ENCODE assay signal across 1 cellular context in the genomic region with DNA sequence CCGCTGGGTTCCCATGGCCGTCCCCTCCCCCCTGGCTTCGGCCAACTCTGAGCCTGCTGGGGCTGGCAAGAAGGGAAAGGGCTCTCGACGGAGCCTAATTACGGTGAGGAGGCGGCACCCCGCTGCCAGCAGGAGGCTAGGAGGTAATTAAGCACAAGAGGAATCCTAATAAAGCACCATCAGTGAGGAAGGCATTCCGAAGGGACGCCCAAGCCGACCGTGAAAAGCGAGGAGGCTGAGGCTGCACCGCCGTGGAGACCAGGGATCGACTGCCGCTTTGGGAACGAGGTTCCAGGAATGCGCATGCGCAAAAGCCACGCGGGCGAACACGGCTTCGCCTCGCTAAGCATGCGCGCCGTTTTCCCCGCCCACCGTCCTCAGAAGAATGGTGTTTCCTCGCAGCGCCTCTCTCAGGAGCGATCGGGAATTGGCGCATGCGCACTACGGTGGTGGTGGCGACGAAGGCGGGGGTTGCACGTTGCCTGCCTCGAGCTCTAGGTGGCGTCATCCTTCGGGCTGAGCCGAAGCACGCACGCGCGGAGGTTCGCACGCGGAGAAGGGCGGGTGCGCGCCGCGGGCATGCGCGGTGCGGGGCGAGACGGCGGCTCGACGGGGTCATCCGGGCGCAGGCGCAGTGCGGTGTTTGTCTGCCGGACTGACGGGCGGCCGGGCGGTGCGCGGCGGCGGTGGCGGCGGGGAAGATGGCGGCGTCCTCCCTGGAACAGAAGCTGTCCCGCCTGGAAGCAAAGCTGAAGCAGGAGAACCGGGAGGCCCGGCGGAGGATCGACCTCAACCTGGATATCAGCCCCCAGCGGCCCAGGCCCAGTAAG.
A peak's percentile ranks its signal among the peaks of the same experiment; 100 is the strongest.
TF ChIP-seq lines count a peak whose summit lies in the region.

Gene MAP2K7 (plus strand): TSS at position 634 of the 830 bp plus-strand sequence. CDS start 68 bp downstream, at position 702.

TF ChIP-seq in HepG2, 621 proteins besides CTCF, POLR2A, EP300 and RAD21 (continued from another document and continues in another):
- TF ChIP-seq, protein P1, sequence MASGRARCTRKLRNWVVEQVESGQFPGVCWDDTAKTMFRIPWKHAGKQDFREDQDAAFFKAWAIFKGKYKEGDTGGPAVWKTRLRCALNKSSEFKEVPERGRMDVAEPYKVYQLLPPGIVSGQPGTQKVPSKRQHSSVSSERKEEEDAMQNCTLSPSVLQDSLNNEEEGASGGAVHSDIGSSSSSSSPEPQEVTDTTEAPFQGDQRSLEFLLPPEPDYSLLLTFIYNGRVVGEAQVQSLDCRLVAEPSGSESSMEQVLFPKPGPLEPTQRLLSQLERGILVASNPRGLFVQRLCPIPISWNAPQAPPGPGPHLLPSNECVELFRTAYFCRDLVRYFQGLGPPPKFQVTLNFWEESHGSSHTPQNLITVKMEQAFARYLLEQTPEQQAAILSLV (CRISPR knock-in tag; IDR thresholded peaks at IDR 0.05; ENCODE audit: borderline replicate concordance) = peak; percentile 83
- TF ChIP-seq RFXANK (CRISPR knock-in tag; IDR thresholded peaks at IDR 0.05) (peak; percentile 83; the same call in 1 of the 2 replicates), CCDC6 (CRISPR knock-in tag; IDR thresholded peaks at IDR 0.05) (peak; percentile 84; the same call in 1 of the 2 replicates), RBFOX2 (IDR thresholded peaks at IDR 0.05; ENCODE audit: low read depth, low read length) (peak; percentile 94), MTF2 (CRISPR knock-in tag; IDR thresholded peaks at IDR 0.05; ENCODE audit: borderline replicate concordance) (no peak), ZNF850 (CRISPR knock-in tag; conservative IDR thresholded peaks at IDR 0.05) (no peak), ZNF431 (CRISPR knock-in tag; IDR thresholded peaks at IDR 0.05; ENCODE audit: borderline replicate concordance, low read depth) (peak; percentile 31; the same call in 1 of the 2 replicates), NFYB (CRISPR knock-in tag; IDR thresholded peaks at IDR 0.05) (no peak), ZMAT3 (CRISPR knock-in tag; conservative IDR thresholded peaks at IDR 0.05) (peak; percentile 92; the same call in 1 of the 2 replicates), AGO1 (IDR thresholded peaks at IDR 0.05; ENCODE audit: low read depth, low read length, poor library complexity, severe bottlenecking) (peak; percentile 65), REL (CRISPR knock-in tag; conservative IDR thresholded peaks at IDR 0.05) (peak; percentile 88; the same call in 1 of the 2 replicates), ZNF557 (CRISPR knock-in tag; IDR thresholded peaks at IDR 0.05) (0 out of 2 replicates have a peak, but pooled peaks have one; percentile 42), ZNF383 (CRISPR knock-in tag; IDR thresholded peaks at IDR 0.05; ENCODE audit: borderline replicate concordance) (no peak), SNAPC5 (CRISPR knock-in tag; IDR thresholded peaks at IDR 0.05; ENCODE audit: borderline replicate concordance) (no peak), JUN (CRISPR knock-in tag; IDR thresholded peaks at IDR 0.05) (no peak), RARA (CRISPR knock-in tag; IDR thresholded peaks at IDR 0.05) (peak; percentile 6; the same call in 1 of the 2 replicates), PRDM10 (CRISPR knock-in tag; IDR thresholded peaks at IDR 0.05; ENCODE audit: low read depth) (no peak), ZNF644 (CRISPR knock-in tag; IDR thresholded peaks at IDR 0.05; ENCODE audit: low read depth) (no peak), ZNF354B (CRISPR knock-in tag; IDR thresholded peaks at IDR 0.05) (no peak), ZNF619 (CRISPR knock-in tag; IDR thresholded peaks at IDR 0.05) (peak; percentile 70; the same call in 1 of the 2 replicates), SRSF4 (IDR thresholded peaks at IDR 0.05; ENCODE audit: low read depth, low read length, poor library complexity, severe bottlenecking) (no peak), RBM39 (IDR thresholded peaks at IDR 0.05; ENCODE audit: low read depth, low read length, poor library complexity, severe bottlenecking) (no peak), ZNF235 (CRISPR knock-in tag; IDR thresholded peaks at IDR 0.05; ENCODE audit: borderline replicate concordance) (no peak; the same call in 1 of the 2 replicates), ZGPAT (CRISPR knock-in tag; IDR thresholded peaks at IDR 0.05) (peak; percentile 90; the same call in 1 of the 2 replicates), E2F1 (CRISPR knock-in tag; IDR thresholded peaks at IDR 0.05) (no peak), ZBTB38 (CRISPR knock-in tag; IDR thresholded peaks at IDR 0.05) (peak; percentile 85), ZNF772 (CRISPR knock-in tag; IDR thresholded peaks at IDR 0.05) (0 out of 2 replicates have a peak, but pooled peaks have one; percentile 39)
- TF ChIP-seq, protein P2, sequence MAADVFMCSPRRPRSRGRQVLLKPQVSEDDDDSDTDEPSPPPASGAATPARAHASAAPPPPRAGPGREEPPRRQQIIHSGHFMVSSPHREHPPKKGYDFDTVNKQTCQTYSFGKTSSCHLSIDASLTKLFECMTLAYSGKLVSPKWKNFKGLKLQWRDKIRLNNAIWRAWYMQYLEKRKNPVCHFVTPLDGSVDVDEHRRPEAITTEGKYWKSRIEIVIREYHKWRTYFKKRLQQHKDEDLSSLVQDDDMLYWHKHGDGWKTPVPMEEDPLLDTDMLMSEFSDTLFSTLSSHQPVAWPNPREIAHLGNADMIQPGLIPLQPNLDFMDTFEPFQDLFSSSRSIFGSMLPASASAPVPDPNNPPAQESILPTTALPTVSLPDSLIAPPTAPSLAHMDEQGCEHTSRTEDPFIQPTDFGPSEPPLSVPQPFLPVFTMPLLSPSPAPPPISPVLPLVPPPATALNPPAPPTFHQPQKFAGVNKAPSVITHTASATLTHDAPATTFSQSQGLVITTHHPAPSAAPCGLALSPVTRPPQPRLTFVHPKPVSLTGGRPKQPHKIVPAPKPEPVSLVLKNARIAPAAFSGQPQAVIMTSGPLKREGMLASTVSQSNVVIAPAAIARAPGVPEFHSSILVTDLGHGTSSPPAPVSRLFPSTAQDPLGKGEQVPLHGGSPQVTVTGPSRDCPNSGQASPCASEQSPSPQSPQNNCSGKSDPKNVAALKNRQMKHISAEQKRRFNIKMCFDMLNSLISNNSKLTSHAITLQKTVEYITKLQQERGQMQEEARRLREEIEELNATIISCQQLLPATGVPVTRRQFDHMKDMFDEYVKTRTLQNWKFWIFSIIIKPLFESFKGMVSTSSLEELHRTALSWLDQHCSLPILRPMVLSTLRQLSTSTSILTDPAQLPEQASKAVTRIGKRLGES (CRISPR knock-in tag; IDR thresholded peaks at IDR 0.05; ENCODE audit: borderline replicate concordance) = no peak
- TF ChIP-seq, protein P3, sequence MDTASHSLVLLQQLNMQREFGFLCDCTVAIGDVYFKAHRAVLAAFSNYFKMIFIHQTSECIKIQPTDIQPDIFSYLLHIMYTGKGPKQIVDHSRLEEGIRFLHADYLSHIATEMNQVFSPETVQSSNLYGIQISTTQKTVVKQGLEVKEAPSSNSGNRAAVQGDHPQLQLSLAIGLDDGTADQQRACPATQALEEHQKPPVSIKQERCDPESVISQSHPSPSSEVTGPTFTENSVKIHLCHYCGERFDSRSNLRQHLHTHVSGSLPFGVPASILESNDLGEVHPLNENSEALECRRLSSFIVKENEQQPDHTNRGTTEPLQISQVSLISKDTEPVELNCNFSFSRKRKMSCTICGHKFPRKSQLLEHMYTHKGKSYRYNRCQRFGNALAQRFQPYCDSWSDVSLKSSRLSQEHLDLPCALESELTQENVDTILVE (CRISPR knock-in tag; IDR thresholded peaks at IDR 0.05) = peak; percentile 49; the same call in 1 of the 2 replicates
- TF ChIP-seq, protein P4, sequence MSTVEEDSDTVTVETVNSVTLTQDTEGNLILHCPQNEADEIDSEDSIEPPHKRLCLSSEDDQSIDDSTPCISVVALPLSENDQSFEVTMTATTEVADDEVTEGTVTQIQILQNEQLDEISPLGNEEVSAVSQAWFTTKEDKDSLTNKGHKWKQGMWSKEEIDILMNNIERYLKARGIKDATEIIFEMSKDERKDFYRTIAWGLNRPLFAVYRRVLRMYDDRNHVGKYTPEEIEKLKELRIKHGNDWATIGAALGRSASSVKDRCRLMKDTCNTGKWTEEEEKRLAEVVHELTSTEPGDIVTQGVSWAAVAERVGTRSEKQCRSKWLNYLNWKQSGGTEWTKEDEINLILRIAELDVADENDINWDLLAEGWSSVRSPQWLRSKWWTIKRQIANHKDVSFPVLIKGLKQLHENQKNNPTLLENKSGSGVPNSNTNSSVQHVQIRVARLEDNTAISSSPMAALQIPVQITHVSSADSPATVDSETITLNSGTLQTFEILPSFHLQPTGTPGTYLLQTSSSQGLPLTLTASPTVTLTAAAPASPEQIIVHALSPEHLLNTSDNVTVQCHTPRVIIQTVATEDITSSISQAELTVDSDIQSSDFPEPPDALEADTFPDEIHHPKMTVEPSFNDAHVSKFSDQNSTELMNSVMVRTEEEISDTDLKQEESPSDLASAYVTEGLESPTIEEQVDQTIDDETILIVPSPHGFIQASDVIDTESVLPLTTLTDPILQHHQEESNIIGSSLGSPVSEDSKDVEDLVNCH (CRISPR knock-in tag; IDR thresholded peaks at IDR 0.05) = peak; percentile 68; the same call in 1 of the 2 replicates
- TF ChIP-seq, protein P5, sequence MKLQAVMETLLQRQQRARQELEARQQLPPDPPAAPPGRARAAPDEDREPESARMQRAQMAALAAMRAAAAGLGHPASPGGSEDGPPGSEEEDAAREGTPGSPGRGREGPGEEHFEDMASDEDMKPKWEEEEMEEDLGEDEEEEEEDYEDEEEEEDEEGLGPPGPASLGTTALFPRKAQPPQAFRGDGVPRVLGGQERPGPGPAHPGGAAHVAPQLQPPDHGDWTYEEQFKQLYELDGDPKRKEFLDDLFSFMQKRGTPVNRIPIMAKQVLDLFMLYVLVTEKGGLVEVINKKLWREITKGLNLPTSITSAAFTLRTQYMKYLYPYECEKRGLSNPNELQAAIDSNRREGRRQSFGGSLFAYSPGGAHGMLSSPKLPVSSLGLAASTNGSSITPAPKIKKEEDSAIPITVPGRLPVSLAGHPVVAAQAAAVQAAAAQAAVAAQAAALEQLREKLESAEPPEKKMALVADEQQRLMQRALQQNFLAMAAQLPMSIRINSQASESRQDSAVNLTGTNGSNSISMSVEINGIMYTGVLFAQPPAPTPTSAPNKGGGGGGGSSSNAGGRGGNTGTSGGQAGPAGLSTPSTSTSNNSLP (IDR thresholded peaks at IDR 0.05; ENCODE audit: low read depth, low read length) = no peak
- TF ChIP-seq, protein P6, sequence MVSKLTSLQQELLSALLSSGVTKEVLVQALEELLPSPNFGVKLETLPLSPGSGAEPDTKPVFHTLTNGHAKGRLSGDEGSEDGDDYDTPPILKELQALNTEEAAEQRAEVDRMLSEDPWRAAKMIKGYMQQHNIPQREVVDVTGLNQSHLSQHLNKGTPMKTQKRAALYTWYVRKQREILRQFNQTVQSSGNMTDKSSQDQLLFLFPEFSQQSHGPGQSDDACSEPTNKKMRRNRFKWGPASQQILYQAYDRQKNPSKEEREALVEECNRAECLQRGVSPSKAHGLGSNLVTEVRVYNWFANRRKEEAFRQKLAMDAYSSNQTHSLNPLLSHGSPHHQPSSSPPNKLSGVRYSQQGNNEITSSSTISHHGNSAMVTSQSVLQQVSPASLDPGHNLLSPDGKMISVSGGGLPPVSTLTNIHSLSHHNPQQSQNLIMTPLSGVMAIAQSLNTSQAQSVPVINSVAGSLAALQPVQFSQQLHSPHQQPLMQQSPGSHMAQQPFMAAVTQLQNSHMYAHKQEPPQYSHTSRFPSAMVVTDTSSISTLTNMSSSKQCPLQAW (CRISPR knock-in tag; IDR thresholded peaks at IDR 0.05) = peak; percentile 68
